Comparison of ENCODE assay signal across 10 cellular contexts in genomic region chr14:22448905-22449611, GRCh38.
DNase-seq lines count a peak whose midpoint lies in the region; ATAC-seq and TF ChIP-seq lines count a peak whose summit lies in the region.
"Had no signal": no experiment of that assay in that cellular context is flagged by ENCODE, and none has a peak within 500 bp of the region (broad histone marks: within the 10 kb centered on the region; RNA-seq: fewer than 3 reads in every experiment).

No MANE protein-coding gene starts in this region.

- ATAC-seq in GM19455 (IDR thresholded peaks at IDR 0.05; ENCODE audit: unreplicated experiment) (peak; percentile 39), HG03196 (IDR thresholded peaks at IDR 0.05; ENCODE audit: unreplicated experiment) (peak; percentile 30)
- ATAC-seq in naive thymus-derived CD8-positive, alpha-beta T cell: no peak
- ATAC-seq: T-cell had no signal

- H3K27ac Mint-ChIP-seq in Calu3 (ENCODE audit: unreplicated experiment) (no peak overlapping the region), glutamatergic neuron (ENCODE audit: unreplicated experiment) (peak overlapping the region; percentile 92)
- peak overlapping the region in 1 of 10 donors; percentile 73 for H3K27ac Mint-ChIP-seq in naive thymus-derived CD8-positive, alpha-beta T cell
- H3K27ac Mint-ChIP-seq: T-cell had no signal

- intact Hi-C loops in Calu3 (cut with micrococcal nuclease; ENCODE audit: unreplicated experiment) (no loop called here), posterior cingulate gyrus (cut with DNase I) (no loop called here)

- H3K27me3 Mint-ChIP-seq in Calu3 (ENCODE audit: unreplicated experiment): peaks cover 18% of the 10 kb centered on the region
- peaks cover 5% of the 10 kb centered on the region for H3K27me3 Mint-ChIP-seq in glutamatergic neuron (ENCODE audit: unreplicated experiment)
- H3K27me3 Mint-ChIP-seq in naive thymus-derived CD8-positive, alpha-beta T cell: no peaks in the 10 kb centered on the region
- H3K27me3 Mint-ChIP-seq: T-cell had no signal

- CTCF ChIA-PET in Calu3 (lab: Charles Lee): interaction anchor here (0.7 to 1.2 kb wide), 2 partner anchors 12 to 16 kb away, joined by 3 read pairs; no protein-coding TSS in a partner anchor

- TF ChIP-seq CTCF in Calu3 (IDR thresholded peaks at IDR 0.05; ENCODE audit: unreplicated experiment) (no peak), glutamatergic neuron (IDR thresholded peaks at IDR 0.05; ENCODE audit: partially characterized antibody, unreplicated experiment) (no peak)

- BruUV-seq in Calu3 (replicated peaks; lab: Mats Ljungman, UMichigan): no TSS peak

- H3K4me1 Mint-ChIP-seq in Calu3 (ENCODE audit: low read depth, unreplicated experiment): peaks cover 13% of the 10 kb centered on the region
- peaks cover 27% of the 10 kb centered on the region for H3K4me1 Mint-ChIP-seq in glutamatergic neuron (ENCODE audit: low read depth, unreplicated experiment)
- H3K4me1 Mint-ChIP-seq in naive thymus-derived CD8-positive, alpha-beta T cell: peaks cover 0 to 33% (median 0%) of the 10 kb centered on the region in 4 donors

- DNase-seq in Calu3: peak; percentile 19
- DNase-seq in glutamatergic neuron: no peak
- DNase-seq in naive thymus-derived CD8-positive, alpha-beta T cell: no peak
- DNase-seq in NCI-H1092 treated with DMSO at 0.1 percent for 48 hours (lab: John Stamatoyannopoulos, UW): no peak
- DNase-seq in posterior cingulate gyrus: no peak
- no peak for DNase-seq in NCI-H748 (lab: John Stamatoyannopoulos, UW; ENCODE audit: unreplicated experiment)

- H3K9me3 Mint-ChIP-seq in Calu3 (ENCODE audit: low read depth, unreplicated experiment): no peaks in the 10 kb centered on the region
- H3K9me3 Mint-ChIP-seq in glutamatergic neuron (ENCODE audit: unreplicated experiment): peaks cover 8% of the 10 kb centered on the region
- H3K9me3 Mint-ChIP-seq in naive thymus-derived CD8-positive, alpha-beta T cell: no peaks in the 10 kb centered on the region
- H3K9me3 Mint-ChIP-seq: IgD-negative memory B cell, T-cell had no signal

- POLR2A ChIA-PET in naive thymus-derived CD8-positive, alpha-beta T cell (lab: Charles Lee): no interaction called here

- H3K4me3 Mint-ChIP-seq in Calu3 (ENCODE audit: low read depth, unreplicated experiment) (no peak overlapping the region), glutamatergic neuron (ENCODE audit: unreplicated experiment) (no peak overlapping the region)
- H3K4me3 Mint-ChIP-seq in naive thymus-derived CD8-positive, alpha-beta T cell: peak overlapping the region in 1 of 10 donors; percentile 84

- no peaks in the 10 kb centered on the region for H3K36me3 Mint-ChIP-seq in Calu3 (ENCODE audit: insufficient read depth, unreplicated experiment)
- H3K36me3 Mint-ChIP-seq in glutamatergic neuron (ENCODE audit: unreplicated experiment): peaks cover 4% of the 10 kb centered on the region
- no peaks in the 10 kb centered on the region for H3K36me3 Mint-ChIP-seq in naive thymus-derived CD8-positive, alpha-beta T cell
- H3K36me3 Mint-ChIP-seq: T-cell had no signal

Comparison
In these comparisons a context has a peak if more than half of its experiments do, and no peak if none do; other contexts are left out.
1. ATAC-seq: peak in GM19455 (single experiment) and HG03196 (single experiment); none in naive thymus-derived CD8-positive, alpha-beta T cell (0 of 2).